8 cellular contexts compared by ENCODE assay signal in the genomic region with DNA sequence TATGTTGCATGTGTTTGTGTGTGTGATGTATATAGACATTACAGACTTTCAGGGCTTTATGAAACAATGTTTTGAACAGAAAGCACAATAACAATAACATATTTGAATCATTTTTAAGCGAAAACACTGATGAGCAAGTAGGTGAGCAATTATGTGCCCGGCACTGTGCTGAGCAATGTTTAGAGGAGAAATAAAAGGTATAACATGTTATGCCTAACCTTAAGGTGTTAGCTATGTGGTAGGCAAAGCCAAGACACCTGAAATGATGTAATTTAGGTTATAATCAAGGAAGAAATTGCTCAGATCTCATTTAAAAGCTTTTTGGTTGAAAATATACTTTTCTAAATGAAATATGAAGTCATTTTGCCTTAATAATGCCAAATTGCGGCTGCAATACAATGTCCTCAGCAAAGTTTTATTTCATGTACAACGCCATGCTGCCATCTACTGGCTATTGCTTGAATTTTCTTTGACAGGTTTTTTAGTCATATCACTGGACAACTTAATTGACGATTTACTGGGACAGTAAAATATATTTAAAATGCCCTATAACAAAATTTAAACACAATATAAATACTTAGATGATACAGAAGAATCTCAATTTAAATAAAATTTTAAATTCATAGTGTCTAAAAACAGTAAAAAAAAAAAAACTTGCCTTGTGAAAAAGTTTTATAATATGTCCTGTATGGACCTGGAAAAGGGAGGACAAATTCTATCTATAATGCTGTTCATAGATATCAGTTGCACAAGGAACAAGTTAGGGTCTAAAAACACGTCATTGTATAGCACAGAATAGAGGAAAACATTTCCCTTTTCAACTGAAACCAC.
DNase-seq lines count a peak whose midpoint lies in the region; ATAC-seq, FAIRE-seq and TF ChIP-seq lines count a peak whose summit lies in the region.

No MANE protein-coding gene starts in this region.

- no peak overlapping the region for H3K4me3 Mint-ChIP-seq in CD4-positive, alpha-beta T cell
- no peak overlapping the region for H3K4me3 Mint-ChIP-seq in stimulated activated naive B cell treated with anti-CD40 and anti-IgM and Interleukin-4, amounts not matched to agents 10 μg/mL and 1 μg/mL and 100 μg/mL, for 72 hours
- H3K4me3 Mint-ChIP-seq in WTC11: no peak overlapping the region

- H3K27ac ChIP-seq in CD4-positive, alpha-beta T cell (ENCODE audit: low read depth, low read length): no peak overlapping the region
- H3K27ac ChIP-seq in OCI-LY3 (ENCODE audit: low read length): no peak overlapping the region
- no peak overlapping the region for H3K27ac ChIP-seq in GM12878 (ENCODE audit: control insufficient read depth, insufficient read depth)

- in situ Hi-C loops in GM12878 (cut with MboI): loop anchor here (5.0 kb wide), 2 partner anchors 205 to 545 kb away; no protein-coding TSS in a partner anchor

- FAIRE-seq in GM12878 (lab: Jason Lieb, UNC): peak; percentile 76

- no peaks in the 10 kb centered on the region for H3K36me3 ChIP-seq in OCI-LY3 (replicated peaks; ENCODE audit: low read depth, low read length)
- no peaks in the 10 kb centered on the region for H3K36me3 ChIP-seq in GM12878 (ENCODE audit: control insufficient read depth in 2 of 2, insufficient read depth in 2 of 2, low read length in 1 of 2)
- no peaks in the 10 kb centered on the region for H3K36me3 ChIP-seq in kidney epithelial cell (ENCODE audit: control insufficient read depth, insufficient read depth, low read length)

- no peaks in the 10 kb centered on the region for H3K9me3 ChIP-seq in CD4-positive, alpha-beta T cell (ENCODE audit: control insufficient read depth, low read length)
- H3K9me3 ChIP-seq in OCI-LY3 (ENCODE audit: insufficient read depth, low read length) (no peaks in the 10 kb centered on the region), GM12878 (replicated peaks; ENCODE audit: control insufficient read depth, insufficient read depth, low read length) (no peaks in the 10 kb centered on the region)

- H3K4me3 ChIP-seq in OCI-LY3 (ENCODE audit: low read length): no peak overlapping the region
- H3K4me3 ChIP-seq in GM12878: no peak overlapping the region
- no peak overlapping the region for H3K4me3 ChIP-seq in kidney epithelial cell (ENCODE audit: low read depth, low read length)

- no peaks in the 10 kb centered on the region for H3K27me3 Mint-ChIP-seq in CD4-positive, alpha-beta T cell
- H3K27me3 Mint-ChIP-seq in stimulated activated naive B cell treated with anti-CD40 and anti-IgM and Interleukin-4, amounts not matched to agents 10 μg/mL and 1 μg/mL and 100 μg/mL, for 72 hours: no peaks in the 10 kb centered on the region
- H3K27me3 Mint-ChIP-seq in WTC11 (ENCODE audit: low read depth): no peaks in the 10 kb centered on the region

- peak; percentile 77 for TF ChIP-seq RAD21 in GM12878 (IDR thresholded peaks at IDR 0.05; ENCODE audit: insufficient read depth, low read depth, low read length)

- peak; percentile 91 for TF ChIP-seq CTCF in CD4-positive, alpha-beta T cell (IDR thresholded peaks at IDR 0.05)
- TF ChIP-seq CTCF in OCI-LY3 (IDR thresholded peaks at IDR 0.05; ENCODE audit: low read depth, low read length): peak; percentile 63
- peak; percentile 59 to 72 (median 59) for TF ChIP-seq CTCF in GM12878 (IDR thresholded peaks at IDR 0.05 in 2 of 3, conservative IDR thresholded peaks at IDR 0.05 in 1 of 3; ENCODE audit: control insufficient read depth in 2 of 3, extremely low read depth in 1 of 3, insufficient read depth in 1 of 3, low read depth in 3 of 3, low read length in 3 of 3)
- peak; percentile 57 for TF ChIP-seq CTCF in kidney epithelial cell (IDR thresholded peaks at IDR 0.05; ENCODE audit: insufficient read depth, low read length, poor library complexity, severe bottlenecking)
- no peak; the same call in 1 of the 2 replicates for TF ChIP-seq CTCF in WTC11 (IDR thresholded peaks at IDR 0.05)

- no peak for TF ChIP-seq POLR2A in GM12878 (IDR thresholded peaks at IDR 0.05; ENCODE audit: low read depth, low read length)

- H3K27me3 ChIP-seq in CD4-positive, alpha-beta T cell (ENCODE audit: control insufficient read depth, insufficient read depth, low read length): no peaks in the 10 kb centered on the region
- no peaks in the 10 kb centered on the region for H3K27me3 ChIP-seq in OCI-LY3 (ENCODE audit: low read depth, low read length)
- no peaks in the 10 kb centered on the region for H3K27me3 ChIP-seq in GM12878 (replicated peaks in 1 of 2; ENCODE audit: control insufficient read depth in 2 of 2, insufficient read depth in 2 of 2, low read length in 1 of 2)
- no peaks in the 10 kb centered on the region for H3K27me3 ChIP-seq in kidney epithelial cell (ENCODE audit: control insufficient read depth, insufficient read depth, low read length)

- RAD21 ChIA-PET in GM12878 (lab: Charles Lee; ENCODE audit: unreplicated experiment): interaction anchor here (0.7 to 1.9 kb wide), 7 partner anchors 9 to 409 kb away, joined by 3 to 8 read pairs (median 4); no protein-coding TSS in a partner anchor

- peak in 5 of 10 experiments; percentile 8 to 33 (median 16) for DNase-seq in CD4-positive, alpha-beta T cell
- DNase-seq in GM12878 (ENCODE audit: low read depth, low spot score): peak; percentile 17
- no peak for DNase-seq in kidney epithelial cell (ENCODE audit: low read depth)
- peak; percentile 17 for DNase-seq in stimulated activated naive B cell treated with anti-CD40 and anti-IgM and Interleukin-4, amounts not matched to agents 10 μg/mL and 1 μg/mL and 100 μg/mL, for 72 hours
- no peak for DNase-seq in WTC11 (ENCODE audit: low spot score)

- TF ChIP-seq EP300 in GM12878 (IDR thresholded peaks at IDR 0.05; ENCODE audit: borderline replicate concordance in 1 of 2, control insufficient read depth in 1 of 2, low read depth in 2 of 2, low read length in 2 of 2): no peak

- SMC1A ChIA-PET in GM12878 (lab: Charles Lee; ENCODE audit: uncharacterized antibody, unreplicated experiment): interaction anchor here (0.6 to 2.1 kb wide), 8 partner anchors 8 to 1391 kb away, joined by 3 to 11 read pairs (median 4); no protein-coding TSS in a partner anchor

- peak overlapping the region; percentile 5 for H3K27ac Mint-ChIP-seq in CD4-positive, alpha-beta T cell
- no peak overlapping the region for H3K27ac Mint-ChIP-seq in stimulated activated naive B cell treated with anti-CD40 and anti-IgM and Interleukin-4, amounts not matched to agents 10 μg/mL and 1 μg/mL and 100 μg/mL, for 72 hours
- H3K27ac Mint-ChIP-seq in WTC11: no peak overlapping the region

- H3K9me3 Mint-ChIP-seq in CD4-positive, alpha-beta T cell: no peaks in the 10 kb centered on the region
- no peaks in the 10 kb centered on the region for H3K9me3 Mint-ChIP-seq in stimulated activated naive B cell treated with anti-CD40 and anti-IgM and Interleukin-4, amounts not matched to agents 10 μg/mL and 1 μg/mL and 100 μg/mL, for 72 hours
- H3K9me3 Mint-ChIP-seq in WTC11: peaks cover 7% of the 10 kb centered on the region; the same call in 1 of the 2 replicates

- H2AFZ ChIP-seq in OCI-LY3 (ENCODE audit: low read depth, low read length) (no peak overlapping the region), GM12878 (ENCODE audit: control insufficient read depth, low read depth, low read length) (no peak overlapping the region)

- CTCF ChIA-PET in CD4-positive, alpha-beta T cell (lab: Charles Lee): interaction anchor here (0.7 to 1.8 kb wide), 4 partner anchors 15 to 1021 kb away, joined by 3 to 4 read pairs (median 3); partner anchors contain the start of gene CDK1
- CTCF ChIA-PET in GM12878 (lab: Yijun Ruan, JAX) (interaction anchor here (0.6 to 3.7 kb wide), 19 partner anchors 9 to 994 kb away, joined by 3 to 32 read pairs (median 5); no protein-coding TSS in a partner anchor), WTC11 (lab: Charles Lee) (interaction anchor here (0.7 to 1.8 kb wide), 5 partner anchors 11 to 444 kb away, joined by 3 to 5 read pairs (median 4); no protein-coding TSS in a partner anchor)

- BruUV-seq in GM12878 (replicated peaks; lab: Mats Ljungman, UMichigan): no TSS peak

- H3K79me2 ChIP-seq in OCI-LY3 (ENCODE audit: low read length): no peaks in the 10 kb centered on the region
- H3K79me2 ChIP-seq in GM12878 (ENCODE audit: control insufficient read depth, insufficient read depth, low read length): no peaks in the 10 kb centered on the region

- H3K4me1 ChIP-seq in OCI-LY3 (ENCODE audit: low read length): peaks cover 7% of the 10 kb centered on the region
- no peaks in the 10 kb centered on the region for H3K4me1 ChIP-seq in GM12878 (ENCODE audit: control insufficient read depth, insufficient read depth, low read length)

- POLR2A ChIA-PET in CD4-positive, alpha-beta T cell (lab: Charles Lee): interaction anchor here (1.0 kb wide), 1 partner anchor 16 kb away, joined by 4 read pairs; no protein-coding TSS in a partner anchor
- POLR2A ChIA-PET in GM12878 (lab: Charles Lee) (no interaction called here), WTC11 (lab: Charles Lee) (no interaction called here)

- intact Hi-C loops in CD4-positive, alpha-beta T cell (cut with DNase I, micrococcal nuclease): loop anchor here (1.0 to 10.0 kb wide), 11 partner anchors 120 to 1021 kb away; partner anchors contain the start of genes CCDC6 (in 1 of the 2) and CDK1 (in 1 of the 2)
- intact Hi-C loops in GM12878 (cut with micrococcal nuclease; ENCODE audit: unreplicated experiment): loop anchor here (1.0 to 10.0 kb wide), 7 partner anchors 98 to 1020 kb away; no protein-coding TSS in a partner anchor

- H3K4me1 Mint-ChIP-seq in CD4-positive, alpha-beta T cell (ENCODE audit: low read depth): peaks cover 66% of the 10 kb centered on the region
- H3K4me1 Mint-ChIP-seq in stimulated activated naive B cell treated with anti-CD40 and anti-IgM and Interleukin-4, amounts not matched to agents 10 μg/mL and 1 μg/mL and 100 μg/mL, for 72 hours: peaks cover under 1 to 3% of the 10 kb centered on the region in 2 donors
- peaks cover 30% of the 10 kb centered on the region for H3K4me1 Mint-ChIP-seq in WTC11

- peaks cover 12% of the 10 kb centered on the region for H3K36me3 Mint-ChIP-seq in CD4-positive, alpha-beta T cell (ENCODE audit: low read depth)
- no peaks in the 10 kb centered on the region for H3K36me3 Mint-ChIP-seq in stimulated activated naive B cell treated with anti-CD40 and anti-IgM and Interleukin-4, amounts not matched to agents 10 μg/mL and 1 μg/mL and 100 μg/mL, for 72 hours
- H3K36me3 Mint-ChIP-seq in WTC11: peaks cover 2% of the 10 kb centered on the region; the same call in 1 of the 2 replicates

- H3K4me2 ChIP-seq in OCI-LY3 (ENCODE audit: low read length) (peak overlapping the region; percentile 2), GM12878 (ENCODE audit: control insufficient read depth, insufficient read depth) (no peak overlapping the region)

- peak; percentile 40 for ATAC-seq in CD4-positive, alpha-beta T cell (ENCODE audit: poor library complexity)
- peak; percentile 53 for ATAC-seq in GM18499 (IDR thresholded peaks at IDR 0.05; ENCODE audit: insufficient read depth, unreplicated experiment)
- peak; percentile 83 for ATAC-seq in HG03159 (IDR thresholded peaks at IDR 0.05; ENCODE audit: unreplicated experiment)
- ATAC-seq in GM12878: peak; percentile 78
- ATAC-seq in stimulated activated naive B cell treated with anti-CD40 and anti-IgM and Interleukin-4, amounts not matched to agents 10 μg/mL and 1 μg/mL and 100 μg/mL, for 72 hours (replicated peaks): peak in 1 of 2 donors; percentile 60
- ATAC-seq in WTC11: no peak

- H3K9ac ChIP-seq in OCI-LY3 (ENCODE audit: low read length) (no peak overlapping the region), GM12878 (ENCODE audit: control insufficient read depth, insufficient read depth, low read length) (no peak overlapping the region)

- H4K20me1 ChIP-seq in OCI-LY3 (ENCODE audit: insufficient read depth, low read length) (no peaks in the 10 kb centered on the region), GM12878 (ENCODE audit: control insufficient read depth, insufficient read depth) (no peaks in the 10 kb centered on the region)

- 0% methylated on average over 6 of the region's 6 CpGs for WGBS in GM12878 (ENCODE audit: insufficient coverage, insufficient replicate concordance, low lambda C conversion rate, missing lambda C conversion rate)

Comparison
In these comparisons a context has a peak if more than half of its experiments do, and no peak if none do; other contexts are left out.
1. DNase-seq: peak in GM12878 (single experiment) and stimulated activated naive B cell treated with anti-CD40 and anti-IgM and Interleukin-4, amounts not matched to agents 10 μg/mL and 1 μg/mL and 100 μg/mL, for 72 hours (single experiment); none in kidney epithelial cell (single experiment) and WTC11 (single experiment).